Comparison of ENCODE assay signal across 8 cellular contexts in the genomic region with DNA sequence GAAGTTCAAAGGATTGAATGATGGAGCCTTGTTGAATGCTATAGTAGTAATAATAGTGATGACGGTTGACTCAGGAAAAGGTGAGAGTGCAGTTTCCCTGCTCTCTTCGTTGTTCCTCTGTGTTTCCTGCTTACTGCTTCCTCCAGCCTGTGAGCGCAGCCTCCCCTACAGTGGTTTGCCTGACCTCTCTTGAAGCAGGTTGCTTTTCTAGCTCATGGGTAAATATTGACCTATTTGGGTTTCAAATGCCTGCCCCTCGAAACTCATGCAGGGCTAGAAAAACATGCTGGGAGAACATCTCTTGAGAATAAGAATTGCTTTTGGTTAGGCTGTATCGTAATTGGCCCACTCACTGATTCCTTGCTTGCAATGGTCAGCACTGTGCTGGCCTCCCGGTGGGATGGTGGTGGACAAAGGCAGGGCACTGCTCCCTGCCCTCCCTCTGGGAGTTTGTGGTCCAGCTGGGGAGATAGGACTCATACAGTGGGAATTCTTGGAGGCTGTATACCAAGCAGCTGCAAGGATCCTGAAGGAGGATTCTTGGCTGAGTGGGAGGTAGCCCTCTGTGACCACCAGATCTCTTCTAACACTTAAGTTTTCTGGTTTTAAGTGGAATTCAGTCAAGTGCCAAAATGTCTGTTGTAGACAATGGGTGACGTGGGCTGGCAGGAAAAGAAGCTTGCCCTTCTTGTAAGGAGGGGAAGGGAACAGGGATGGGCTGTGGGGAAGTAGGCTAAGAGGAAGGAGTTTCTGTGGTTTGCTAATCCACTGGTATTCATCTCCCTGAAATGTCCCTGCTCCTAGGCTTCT. TPM values are rescaled to one million over a fixed set of nuclear protein-coding genes. Genes with fewer than 3 reads are reported as not detected.
DNase-seq lines count a peak whose midpoint lies in the region; ATAC-seq, FAIRE-seq and TF ChIP-seq lines count a peak whose summit lies in the region.

No MANE protein-coding gene starts in this region.

- peak; percentile 73 for FAIRE-seq in HepG2 (lab: Jason Lieb, UNC)

- 0 out of 2 replicates have a peak, but pooled peaks cover 2% of the 10 kb centered on the region for H3F3A ChIP-seq in GM23338 (replicated peaks; ENCODE audit: low read depth)

- TF ChIP-seq CTCF in astrocyte of the spinal cord (IDR thresholded peaks at IDR 0.05; ENCODE audit: low read depth, low read length) = no peak
- peak; percentile 34 for TF ChIP-seq CTCF in HepG2 (CRISPR knock-in tag; IDR thresholded peaks at IDR 0.05)
- TF ChIP-seq CTCF in transverse colon (IDR thresholded peaks at IDR 0.05) = no peak
- no peak for TF ChIP-seq CTCF in GM23338 (conservative IDR thresholded peaks at IDR 0.05; ENCODE audit: low read depth in 2 of 2)

- peak in 1 of 2 experiments; percentile 73; a peak in 1 of 4 replicates for TF ChIP-seq EP300 in HepG2 (IDR thresholded peaks at IDR 0.05; ENCODE audit: low read depth in 2 of 2, low read length in 2 of 2)
- no peak for TF ChIP-seq EP300 in HepG2 (CRISPR knock-in tag; IDR thresholded peaks at IDR 0.05; ENCODE audit: borderline replicate concordance)
- no peak for TF ChIP-seq EP300 in transverse colon (IDR thresholded peaks at IDR 0.05; ENCODE audit: low read depth)

- no peak; the same call in 1 of the 2 replicates for TF ChIP-seq RAD21 in HepG2 (CRISPR knock-in tag; IDR thresholded peaks at IDR 0.05)

- H3K27me3 ChIP-seq in HepG2 (ENCODE audit: control insufficient read depth in 1 of 2, insufficient read depth in 2 of 2, low read length in 2 of 2) = no peaks in the 10 kb centered on the region
- H3K27me3 ChIP-seq in transverse colon = no peaks in the 10 kb centered on the region
- H3K27me3 ChIP-seq in GM23338 (ENCODE audit: insufficient read depth) = peaks cover 11% of the 10 kb centered on the region

- peaks cover 33% of the 10 kb centered on the region for H3K4me1 Mint-ChIP-seq in activated T-cell treated with anti-CD3 and anti-CD28 coated beads, Interleukin-2, amount 50 U/mL, for 72 hours (ENCODE audit: low read depth)
- H3K4me1 Mint-ChIP-seq in GM23338 = peaks cover 11% of the 10 kb centered on the region

- H3K4me1 ChIP-seq in HepG2 (ENCODE audit: insufficient read depth, low read length) = peaks cover 95% of the 10 kb centered on the region
- H3K4me1 ChIP-seq in transverse colon = peaks cover 11 to 52% (median 21%) of the 10 kb centered on the region in 4 donors
- peaks cover 3% of the 10 kb centered on the region; the same call in 1 of the 2 replicates for H3K4me1 ChIP-seq in GM23338 (ENCODE audit: insufficient read depth)

- H3K9me3 ChIP-seq in HepG2 (ENCODE audit: low read length) (no peaks in the 10 kb centered on the region), transverse colon (no peaks in the 10 kb centered on the region)

- in situ Hi-C loops in astrocyte of the spinal cord (cut with HindIII; ENCODE audit: low sequenced_read_pairs) = no loop called here
- in situ Hi-C loops in HepG2 (cut with HindIII; ENCODE audit: extremely low pct_ligation_motif_present, low pct_unique_long_range_greater_than_20kb) = no loop called here
- in situ Hi-C loops in transverse colon (cut with MboI; ENCODE audit: low pct_ligation_motif_present in 1 of 4, low pct_unique_long_range_greater_than_20kb in 1 of 4, low sequenced_read_pairs in 3 of 4) = no loop called here

- H3K4me3 ChIP-seq in astrocyte of the spinal cord (ENCODE audit: low read depth, low read length) (no peak overlapping the region), HepG2 (replicated peaks in 1 of 3; ENCODE audit: insufficient read depth in 1 of 3, low read depth in 2 of 3, low read length in 3 of 3) (peak overlapping the region in 1 of 3 experiments; percentile 29; a peak in 2 of 6 replicates), transverse colon (no peak overlapping the region), GM23338 (no peak overlapping the region)

- POLR2A ChIA-PET in HepG2 (lab: Yijun Ruan, JAX) = interaction anchor here (1.0 to 25.9 kb wide), 7 partner anchors 11 to 171 kb away, joined by 3 to 795 read pairs (median 12); a partner anchor contains a TSS

- intact Hi-C loops in HepG2 (cut with micrococcal nuclease; ENCODE audit: unreplicated experiment) (no loop called here), transverse colon (cut with DNase I; ENCODE audit: low total_unique reads) (no loop called here)

- peak overlapping the region; percentile 18 for H3K27ac Mint-ChIP-seq in activated T-cell treated with anti-CD3 and anti-CD28 coated beads, Interleukin-2, amount 50 U/mL, for 72 hours
- H3K27ac Mint-ChIP-seq in GM23338 = no peak overlapping the region

- no peak overlapping the region for H3K4me3 Mint-ChIP-seq in activated T-cell treated with anti-CD3 and anti-CD28 coated beads, Interleukin-2, amount 50 U/mL, for 72 hours
- H3K4me3 Mint-ChIP-seq in GM23338 = no peak overlapping the region; the same call in 2 of the 3 replicates

- CTCF ChIA-PET in HepG2 (lab: Yijun Ruan, JAX; ENCODE audit: low intra/inter-chr PET ratio, low total read pairs) = no interaction called here

- 0 out of 2 replicates have a peak overlapping the region, but pooled peaks have one; percentile 18 for H3K9ac ChIP-seq in HepG2 (ENCODE audit: insufficient read depth, low read depth, low read length)

- DNase-seq in activated T-cell treated with anti-CD3 and anti-CD28 coated beads, Interleukin-2, amount 50 U/mL, for 72 hours = no peak
- DNase-seq in activated T-cell treated with anti-CD3 and anti-CD28 coated beads for 4 hours (no peak), astrocyte of the spinal cord (ENCODE audit: low read depth, low spot score) (peak; percentile 98), HepG2 (ENCODE audit: low spot score) (peak; percentile 82), transverse colon (no peak), GM23338 (ENCODE audit: low spot score) (no peak)

- H3K79me2 ChIP-seq in HepG2 (ENCODE audit: insufficient read depth, low read length) (no peaks in the 10 kb centered on the region), GM23338 (replicated peaks; ENCODE audit: insufficient read depth) (no peaks in the 10 kb centered on the region)

- H4K20me1 ChIP-seq in HepG2 (ENCODE audit: insufficient read depth, low read length) = no peaks in the 10 kb centered on the region
- no peaks in the 10 kb centered on the region for H4K20me1 ChIP-seq in GM23338 (replicated peaks; ENCODE audit: insufficient read depth)

- peak overlapping the region; percentile 65 for H3K4me2 ChIP-seq in HepG2 (ENCODE audit: low read depth, low read length)
- H3K4me2 ChIP-seq in GM23338 = no peak overlapping the region

- H3K27me3 Mint-ChIP-seq in activated T-cell treated with anti-CD3 and anti-CD28 coated beads, Interleukin-2, amount 50 U/mL, for 72 hours (ENCODE audit: low read depth) = no peaks in the 10 kb centered on the region
- H3K27me3 Mint-ChIP-seq in GM23338 (ENCODE audit: insufficient read depth, low read depth, poor library complexity) = peaks cover 14% of the 10 kb centered on the region

- H3K9me3 Mint-ChIP-seq in activated T-cell treated with anti-CD3 and anti-CD28 coated beads, Interleukin-2, amount 50 U/mL, for 72 hours = no peaks in the 10 kb centered on the region
- H3K9me3 Mint-ChIP-seq in GM23338 = no peaks in the 10 kb centered on the region

- BruUV-seq in HepG2 (replicated peaks; lab: Mats Ljungman, UMichigan) = no TSS peak

- 15% methylated on average over 7 of the region's 7 CpGs for WGBS in HepG2 (ENCODE audit: low lambda C conversion rate)
- WGBS in transverse colon (ENCODE audit: low coverage in 1 of 2), 2 donors = 60 to 61% methylated on average over 1 to 7 of the region's 7 CpGs

- H2AFZ ChIP-seq in HepG2 (ENCODE audit: low read length) = no peak overlapping the region
- no peak overlapping the region for H2AFZ ChIP-seq in GM23338

- H3K36me3 ChIP-seq in HepG2 (replicated peaks in 1 of 2; ENCODE audit: control insufficient read depth in 1 of 2, insufficient read depth in 2 of 2, low read length in 2 of 2) (no peaks in the 10 kb centered on the region), transverse colon (no peaks in the 10 kb centered on the region), GM23338 (ENCODE audit: insufficient read depth) (no peaks in the 10 kb centered on the region)

- ATAC-seq in activated T-cell treated with anti-CD3 and anti-CD28 coated beads, Interleukin-2, amount 50 U/mL, for 72 hours (replicated peaks in 1 of 2) = no peak
- ATAC-seq in HepG2 (peak; percentile 56), HG02678 (IDR thresholded peaks at IDR 0.05; ENCODE audit: unreplicated experiment) (no peak), GM23338 (no peak), GM21526 (IDR thresholded peaks at IDR 0.05; ENCODE audit: low FRiP score, unreplicated experiment) (no peak)

- H3K27ac ChIP-seq in HepG2 (ENCODE audit: extremely low read length, insufficient read depth, low read length) = no peak overlapping the region
- peak overlapping the region; percentile 63 to 73 (median 68) for H3K27ac ChIP-seq in transverse colon
- no peak overlapping the region for H3K27ac ChIP-seq in GM23338 (ENCODE audit: low read depth)

- peaks cover 0 to 3% of the 10 kb centered on the region in 2 donors for H3K36me3 Mint-ChIP-seq in activated T-cell treated with anti-CD3 and anti-CD28 coated beads, Interleukin-2, amount 50 U/mL, for 72 hours (ENCODE audit: insufficient read depth in 2 of 2)
- no peaks in the 10 kb centered on the region for H3K36me3 Mint-ChIP-seq in GM23338 (ENCODE audit: low read depth)

- TF ChIP-seq POLR2A in HepG2 (IDR thresholded peaks at IDR 0.05; ENCODE audit: insufficient read depth in 1 of 2, low read depth in 2 of 2, low read length in 2 of 2) (peak; percentile 34 to 45; a peak in 2 of 4 replicates), transverse colon (IDR thresholded peaks at IDR 0.05) (no peak)

- H3K9me2 ChIP-seq in GM23338 (ENCODE audit: insufficient read depth) = no peaks in the 10 kb centered on the region

RNA-seq across cellular contexts. Expression of a gene that starts 5.4 kb away (rescaled TPM):
- total RNA-seq in activated T-cell treated with anti-CD3 and anti-CD28 coated beads, Interleukin-2, amount 50 U/mL, for 72 hours = 100 to 1,000 TPM; 114 to 129 TPM
- total RNA-seq in HepG2 (2016; rRNA removed; fragmentation: Illumina TruSeq; extraction: Trizol) = 224 and 234 TPM in 2 replicates
- 68.8 and 79.7 TPM in 2 replicates for total RNA-seq in HepG2 (2016; cell fraction: cytosol; rRNA removed; fragmentation: Illumina TruSeq; extraction: Trizol; ENCODE audit: low read depth)
- total RNA-seq in HepG2 (2016; cell fraction: insoluble cytoplasmic fraction; rRNA removed; fragmentation: Illumina TruSeq; extraction: Trizol) = 237 and 239 TPM in 2 replicates
- 60.8 and 63.4 TPM in 2 replicates for total RNA-seq in HepG2 (2016; cell fraction: membrane; rRNA removed; fragmentation: Illumina TruSeq; extraction: Trizol)
- 99.4 and 107 TPM in 2 replicates for total RNA-seq in HepG2 (2016; cell fraction: nucleus; rRNA removed; fragmentation: Illumina TruSeq; extraction: Trizol)
- polyA plus RNA-seq in HepG2 (2011; rRNA removed) = 578 and 594 TPM in 2 replicates
- 700 and 712 TPM in 2 replicates for polyA plus RNA-seq in HepG2 (2011; cell fraction: cytosol; rRNA removed)
- 285 and 326 TPM in 2 replicates for polyA plus RNA-seq in HepG2 (2011; cell fraction: nucleus; rRNA removed)
- 240 and 307 TPM in 2 replicates for polyA plus RNA-seq in HepG2 (2012)
- polyA plus RNA-seq in HepG2 (2016; cell fraction: cytosol; fragmentation: Illumina TruSeq; extraction: Trizol; ENCODE audit: low read depth) = 54.1 and 54.2 TPM in 2 replicates
- 189 and 200 TPM in 2 replicates for polyA plus RNA-seq in HepG2 (2016; cell fraction: insoluble cytoplasmic fraction; fragmentation: Illumina TruSeq; extraction: Trizol; ENCODE audit: low read depth)
- polyA plus RNA-seq in HepG2 (2016; cell fraction: membrane; fragmentation: Illumina TruSeq; extraction: Trizol; ENCODE audit: low read depth) = 43.8 and 45.1 TPM in 2 replicates
- 124 and 147 TPM in 2 replicates for polyA plus RNA-seq in HepG2 (2016; cell fraction: nucleus; fragmentation: Illumina TruSeq; extraction: Trizol; ENCODE audit: insufficient read depth, low read depth)
- polyA minus RNA-seq in HepG2 (2011; rRNA and poly(A)+ RNA removed; ENCODE audit: low replicate concordance) = 200 and 300 TPM in 2 replicates
- 65.6 and 78.5 TPM in 2 replicates for polyA minus RNA-seq in HepG2 (2011; cell fraction: cytosol; rRNA and poly(A)+ RNA removed)
- polyA minus RNA-seq in HepG2 (2011; cell fraction: nucleus; rRNA and poly(A)+ RNA removed) = 59.9 and 82.9 TPM in 2 replicates
- 100 to 1,000 TPM in 3 of 4 donors, 10 to 100 TPM in 1; 23.9 to 164 (median 141) TPM for total RNA-seq in transverse colon
- total RNA-seq in GM23338 (2014; rRNA removed; shearing (Covaris generic)) = 114 and 145 TPM in 2 replicates
- polyA plus RNA-seq in GM23338 (2016; fragmentation: Nextera tagmentation; extraction: Ambion mirVana) = 260 and 276 TPM in 2 replicates

RNA-seq across cellular contexts. Expression of a gene that starts 6.0 kb away (rescaled TPM):
- 10 to 100 TPM; 73.3 to 78.9 TPM for total RNA-seq in activated T-cell treated with anti-CD3 and anti-CD28 coated beads, Interleukin-2, amount 50 U/mL, for 72 hours
- 7.2 and 9.0 TPM in 2 replicates for total RNA-seq in HepG2 (2016; rRNA removed; fragmentation: Illumina TruSeq; extraction: Trizol)
- 13.9 and 18.3 TPM in 2 replicates for total RNA-seq in HepG2 (2016; cell fraction: cytosol; rRNA removed; fragmentation: Illumina TruSeq; extraction: Trizol; ENCODE audit: low read depth)
- total RNA-seq in HepG2 (2016; cell fraction: insoluble cytoplasmic fraction; rRNA removed; fragmentation: Illumina TruSeq; extraction: Trizol) = 7.1 and 9.2 TPM in 2 replicates
- 12.5 and 15.9 TPM in 2 replicates for total RNA-seq in HepG2 (2016; cell fraction: membrane; rRNA removed; fragmentation: Illumina TruSeq; extraction: Trizol)
- total RNA-seq in HepG2 (2016; cell fraction: nucleus; rRNA removed; fragmentation: Illumina TruSeq; extraction: Trizol) = 3.2 and 4.0 TPM in 2 replicates
- 56.7 and 68.6 TPM in 2 replicates for polyA plus RNA-seq in HepG2 (2011; rRNA removed)
- polyA plus RNA-seq in HepG2 (2011; cell fraction: cytosol; rRNA removed) = 87.7 and 90.8 TPM in 2 replicates
- 35.8 and 44.7 TPM in 2 replicates for polyA plus RNA-seq in HepG2 (2011; cell fraction: nucleus; rRNA removed)
- polyA plus RNA-seq in HepG2 (2012) = 39.4 and 46.3 TPM in 2 replicates
- polyA plus RNA-seq in HepG2 (2016; cell fraction: cytosol; fragmentation: Illumina TruSeq; extraction: Trizol; ENCODE audit: low read depth) = 27.3 and 33.3 TPM in 2 replicates
- 20.9 and 22.2 TPM in 2 replicates for polyA plus RNA-seq in HepG2 (2016; cell fraction: insoluble cytoplasmic fraction; fragmentation: Illumina TruSeq; extraction: Trizol; ENCODE audit: low read depth)
- polyA plus RNA-seq in HepG2 (2016; cell fraction: membrane; fragmentation: Illumina TruSeq; extraction: Trizol; ENCODE audit: low read depth) = 21.7 and 27.9 TPM in 2 replicates
- 11.7 and 13.5 TPM in 2 replicates for polyA plus RNA-seq in HepG2 (2016; cell fraction: nucleus; fragmentation: Illumina TruSeq; extraction: Trizol; ENCODE audit: insufficient read depth, low read depth)
- 5.5 and 44.4 TPM in 2 replicates for polyA minus RNA-seq in HepG2 (2011; rRNA and poly(A)+ RNA removed; ENCODE audit: low replicate concordance)
- polyA minus RNA-seq in HepG2 (2011; cell fraction: cytosol; rRNA and poly(A)+ RNA removed) = 7.3 and 9.1 TPM in 2 replicates
- polyA minus RNA-seq in HepG2 (2011; cell fraction: nucleus; rRNA and poly(A)+ RNA removed) = 2.0 and 4.9 TPM in 2 replicates
- 10 to 100 TPM in 2 of 4 donors, 1 to 10 TPM in 1, not detected in 1; 9.4 to 26.9 (median 17.1) TPM for total RNA-seq in transverse colon
- total RNA-seq in GM23338 (2014; rRNA removed; shearing (Covaris generic)) = 0.87 and 2.6 TPM in 2 replicates
- 5.5 and 7.8 TPM in 2 replicates for polyA plus RNA-seq in GM23338 (2016; fragmentation: Nextera tagmentation; extraction: Ambion mirVana)

RNA-seq across cellular contexts. Expression of a gene that starts 12.3 kb away (rescaled TPM):
- total RNA-seq in activated T-cell treated with anti-CD3 and anti-CD28 coated beads, Interleukin-2, amount 50 U/mL, for 72 hours = 1 to 10 TPM; 3.5 to 4.1 TPM
- total RNA-seq in HepG2 (2016; rRNA removed; fragmentation: Illumina TruSeq; extraction: Trizol) (24.0 and 30.1 TPM in 2 replicates), transverse colon (10 to 100 TPM in 2 of 4 donors, 1 to 10 TPM in 2; 5.2 to 21.7 (median 12.8) TPM)
- 24.1 and 32.5 TPM in 2 replicates for total RNA-seq in HepG2 (2016; cell fraction: cytosol; rRNA removed; fragmentation: Illumina TruSeq; extraction: Trizol; ENCODE audit: low read depth)
- total RNA-seq in HepG2 (2016; cell fraction: insoluble cytoplasmic fraction; rRNA removed; fragmentation: Illumina TruSeq; extraction: Trizol) = 20.6 and 30.6 TPM in 2 replicates
- total RNA-seq in HepG2 (2016; cell fraction: membrane; rRNA removed; fragmentation: Illumina TruSeq; extraction: Trizol) = 35.6 and 42.7 TPM in 2 replicates
- total RNA-seq in HepG2 (2016; cell fraction: nucleus; rRNA removed; fragmentation: Illumina TruSeq; extraction: Trizol) = 27.9 and 33.6 TPM in 2 replicates
- polyA plus RNA-seq in HepG2 (2011; rRNA removed) (70.4 and 111 TPM in 2 replicates), GM23338 (2016; fragmentation: Nextera tagmentation; extraction: Ambion mirVana) (21.4 and 27.9 TPM in 2 replicates)
- polyA plus RNA-seq in HepG2 (2011; cell fraction: cytosol; rRNA removed) = 56.0 and 56.1 TPM in 2 replicates
- polyA plus RNA-seq in HepG2 (2011; cell fraction: nucleus; rRNA removed) = 277 and 295 TPM in 2 replicates
- 57.6 and 80.5 TPM in 2 replicates for polyA plus RNA-seq in HepG2 (2012)
- 35.9 and 45.2 TPM in 2 replicates for polyA plus RNA-seq in HepG2 (2016; cell fraction: cytosol; fragmentation: Illumina TruSeq; extraction: Trizol; ENCODE audit: low read depth)
- 34.2 and 35.6 TPM in 2 replicates for polyA plus RNA-seq in HepG2 (2016; cell fraction: insoluble cytoplasmic fraction; fragmentation: Illumina TruSeq; extraction: Trizol; ENCODE audit: low read depth)
- polyA plus RNA-seq in HepG2 (2016; cell fraction: membrane; fragmentation: Illumina TruSeq; extraction: Trizol; ENCODE audit: low read depth) = 43.2 and 51.3 TPM in 2 replicates
- polyA plus RNA-seq in HepG2 (2016; cell fraction: nucleus; fragmentation: Illumina TruSeq; extraction: Trizol; ENCODE audit: insufficient read depth, low read depth) = 83.8 and 85.6 TPM in 2 replicates
- 7.2 and 99.4 TPM in 2 replicates for polyA minus RNA-seq in HepG2 (2011; rRNA and poly(A)+ RNA removed; ENCODE audit: low replicate concordance)
- polyA minus RNA-seq in HepG2 (2011; cell fraction: cytosol; rRNA and poly(A)+ RNA removed) = 17.1 and 21.3 TPM in 2 replicates
- polyA minus RNA-seq in HepG2 (2011; cell fraction: nucleus; rRNA and poly(A)+ RNA removed) = 30.6 and 39.5 TPM in 2 replicates
- 10.1 and 16.4 TPM in 2 replicates for total RNA-seq in GM23338 (2014; rRNA removed; shearing (Covaris generic))

RNA-seq across cellular contexts. Expression of a gene that starts 12.8 kb away (rescaled TPM):
- 10 to 100 TPM; 85.0 to 89.5 TPM for total RNA-seq in activated T-cell treated with anti-CD3 and anti-CD28 coated beads, Interleukin-2, amount 50 U/mL, for 72 hours
- total RNA-seq in HepG2 (2016; rRNA removed; fragmentation: Illumina TruSeq; extraction: Trizol) = 83.3 and 97.0 TPM in 2 replicates
- 33.0 and 34.9 TPM in 2 replicates for total RNA-seq in HepG2 (2016; cell fraction: cytosol; rRNA removed; fragmentation: Illumina TruSeq; extraction: Trizol; ENCODE audit: low read depth)
- total RNA-seq in HepG2 (2016; cell fraction: insoluble cytoplasmic fraction; rRNA removed; fragmentation: Illumina TruSeq; extraction: Trizol) = 91.8 and 96.6 TPM in 2 replicates
- 38.7 and 40.7 TPM in 2 replicates for total RNA-seq in HepG2 (2016; cell fraction: membrane; rRNA removed; fragmentation: Illumina TruSeq; extraction: Trizol)
- 36.3 and 40.3 TPM in 2 replicates for total RNA-seq in HepG2 (2016; cell fraction: nucleus; rRNA removed; fragmentation: Illumina TruSeq; extraction: Trizol)
- 151 and 157 TPM in 2 replicates for polyA plus RNA-seq in HepG2 (2011; rRNA removed)
- 149 and 196 TPM in 2 replicates for polyA plus RNA-seq in HepG2 (2011; cell fraction: cytosol; rRNA removed)
- 67.9 and 94.0 TPM in 2 replicates for polyA plus RNA-seq in HepG2 (2011; cell fraction: nucleus; rRNA removed)
- 146 and 149 TPM in 2 replicates for polyA plus RNA-seq in HepG2 (2012)
- polyA plus RNA-seq in HepG2 (2016; cell fraction: cytosol; fragmentation: Illumina TruSeq; extraction: Trizol; ENCODE audit: low read depth) = 45.1 and 52.0 TPM in 2 replicates
- 141 and 157 TPM in 2 replicates for polyA plus RNA-seq in HepG2 (2016; cell fraction: insoluble cytoplasmic fraction; fragmentation: Illumina TruSeq; extraction: Trizol; ENCODE audit: low read depth)
- 48.0 and 51.7 TPM in 2 replicates for polyA plus RNA-seq in HepG2 (2016; cell fraction: membrane; fragmentation: Illumina TruSeq; extraction: Trizol; ENCODE audit: low read depth)
- polyA plus RNA-seq in HepG2 (2016; cell fraction: nucleus; fragmentation: Illumina TruSeq; extraction: Trizol; ENCODE audit: insufficient read depth, low read depth) = 89.3 and 90.1 TPM in 2 replicates
- polyA minus RNA-seq in HepG2 (2011; rRNA and poly(A)+ RNA removed; ENCODE audit: low replicate concordance) = 33.8 and 60.6 TPM in 2 replicates
- polyA minus RNA-seq in HepG2 (2011; cell fraction: cytosol; rRNA and poly(A)+ RNA removed) = 17.8 and 20.1 TPM in 2 replicates
- 16.2 and 24.6 TPM in 2 replicates for polyA minus RNA-seq in HepG2 (2011; cell fraction: nucleus; rRNA and poly(A)+ RNA removed)
- 100 to 1,000 TPM in 3 of 4 donors, 10 to 100 TPM in 1; 10.5 to 186 (median 147) TPM for total RNA-seq in transverse colon
- 16.3 and 17.4 TPM in 2 replicates for total RNA-seq in GM23338 (2014; rRNA removed; shearing (Covaris generic))
- 71.7 and 73.0 TPM in 2 replicates for polyA plus RNA-seq in GM23338 (2016; fragmentation: Nextera tagmentation; extraction: Ambion mirVana)

RNA-seq across cellular contexts. Expression of a gene that starts 21.7 kb away (rescaled TPM):
- total RNA-seq in activated T-cell treated with anti-CD3 and anti-CD28 coated beads, Interleukin-2, amount 50 U/mL, for 72 hours = 10 to 100 TPM; 38.9 to 48.9 TPM
- 47.1 and 49.0 TPM in 2 replicates for total RNA-seq in HepG2 (2016; rRNA removed; fragmentation: Illumina TruSeq; extraction: Trizol)
- 32.5 and 36.5 TPM in 2 replicates for total RNA-seq in HepG2 (2016; cell fraction: cytosol; rRNA removed; fragmentation: Illumina TruSeq; extraction: Trizol; ENCODE audit: low read depth)
- total RNA-seq in HepG2 (2016; cell fraction: insoluble cytoplasmic fraction; rRNA removed; fragmentation: Illumina TruSeq; extraction: Trizol) = 48.7 and 49.6 TPM in 2 replicates
- 64.2 and 67.0 TPM in 2 replicates for total RNA-seq in HepG2 (2016; cell fraction: membrane; rRNA removed; fragmentation: Illumina TruSeq; extraction: Trizol)
- 33.2 and 34.7 TPM in 2 replicates for total RNA-seq in HepG2 (2016; cell fraction: nucleus; rRNA removed; fragmentation: Illumina TruSeq; extraction: Trizol)
- polyA plus RNA-seq in HepG2 (2011; rRNA removed) = 77.4 and 82.8 TPM in 2 replicates
- polyA plus RNA-seq in HepG2 (2011; cell fraction: cytosol; rRNA removed) = 32.5 and 38.0 TPM in 2 replicates
- polyA plus RNA-seq in HepG2 (2011; cell fraction: nucleus; rRNA removed) = 55.4 and 70.0 TPM in 2 replicates
- 42.2 and 51.9 TPM in 2 replicates for polyA plus RNA-seq in HepG2 (2012)
- polyA plus RNA-seq in HepG2 (2016; cell fraction: cytosol; fragmentation: Illumina TruSeq; extraction: Trizol; ENCODE audit: low read depth) = 54.3 and 54.6 TPM in 2 replicates
- polyA plus RNA-seq in HepG2 (2016; cell fraction: insoluble cytoplasmic fraction; fragmentation: Illumina TruSeq; extraction: Trizol; ENCODE audit: low read depth) = 56.4 and 59.2 TPM in 2 replicates
- 69.9 and 70.6 TPM in 2 replicates for polyA plus RNA-seq in HepG2 (2016; cell fraction: membrane; fragmentation: Illumina TruSeq; extraction: Trizol; ENCODE audit: low read depth)
- 76.9 and 78.6 TPM in 2 replicates for polyA plus RNA-seq in HepG2 (2016; cell fraction: nucleus; fragmentation: Illumina TruSeq; extraction: Trizol; ENCODE audit: insufficient read depth, low read depth)
- 73.7 and 82.9 TPM in 2 replicates for polyA minus RNA-seq in HepG2 (2011; rRNA and poly(A)+ RNA removed; ENCODE audit: low replicate concordance)
- polyA minus RNA-seq in HepG2 (2011; cell fraction: cytosol; rRNA and poly(A)+ RNA removed) = 34.4 and 42.2 TPM in 2 replicates
- polyA minus RNA-seq in HepG2 (2011; cell fraction: nucleus; rRNA and poly(A)+ RNA removed) = 35.4 and 43.0 TPM in 2 replicates
- total RNA-seq in transverse colon = 10 to 100 TPM; 17.7 to 24.8 (median 18.6) TPM
- 26.8 and 32.4 TPM in 2 replicates for total RNA-seq in GM23338 (2014; rRNA removed; shearing (Covaris generic))
- polyA plus RNA-seq in GM23338 (2016; fragmentation: Nextera tagmentation; extraction: Ambion mirVana) = 76.4 and 81.2 TPM in 2 replicates

Comparison
In these comparisons a context has a peak if more than half of its experiments do, and no peak if none do; other contexts are left out.
1. DNase-seq: peak in astrocyte of the spinal cord (single experiment) and HepG2 (single experiment); none in activated T-cell treated with anti-CD3 and anti-CD28 coated beads, Interleukin-2, amount 50 U/mL, for 72 hours (0 of 2), activated T-cell treated with anti-CD3 and anti-CD28 coated beads for 4 hours (single experiment), transverse colon (single experiment) and GM23338 (single experiment).
2. H3K27ac ChIP-seq: peak in transverse colon (4 of 4); none in HepG2 (single experiment) and GM23338 (single experiment).